23 cellular contexts compared by ENCODE assay signal in genomic region chr13:21688056-21688455, GRCh38. TPM values are rescaled to one million over a fixed set of nuclear protein-coding genes. Genes with fewer than 3 reads are reported as not detected.
DNase-seq lines count a peak whose midpoint lies in the region; ATAC-seq and TF ChIP-seq lines count a peak whose summit lies in the region.
"Had no signal": no experiment of that assay in that cellular context is flagged by ENCODE, and none has a peak within 500 bp of the region (broad histone marks: within the 10 kb centered on the region; RNA-seq: fewer than 3 reads in every experiment).

No MANE protein-coding gene starts in this region.

- ATAC-seq in foreskin keratinocyte (peak; percentile 79), HG02970 (IDR thresholded peaks at IDR 0.05; ENCODE audit: low FRiP score, unreplicated experiment) (no peak)
- ATAC-seq: CD8-positive, alpha-beta T cell had no signal

- H3K27ac ChIP-seq in KMS-11 (peak overlapping the region; percentile 94), RWPE1 (no peak overlapping the region), foreskin keratinocyte (no peak overlapping the region)
- H3K27ac ChIP-seq: PC-9 had no signal

- peak; percentile 2 for DNase-seq in NCI-H345 (lab: John Stamatoyannopoulos, UW)
- no peak for DNase-seq in NCI-H345 treated with DMSO at 0.1 percent for 48 hours (lab: John Stamatoyannopoulos, UW; ENCODE audit: unreplicated experiment)
- DNase-seq in RWPE1 (ENCODE audit: low spot score): peak; percentile 47
- peak; percentile 89 to 95 for DNase-seq in foreskin keratinocyte
- no peak for DNase-seq in UCSD-AML1 (lab: John Stamatoyannopoulos, UW; ENCODE audit: unreplicated experiment)
- DNase-seq in SW480 (ENCODE audit: low spot score): no peak
- DNase-seq: 8988T; AML-193; C1 segment of cervical spinal cord; CD8-positive, alpha-beta T cell; GDM1; NCI-H1092; NCI-H1694 treated with DMSO at 0.1 percent for 48 hours; NCI-H2081 treated with DMSO at 0.1 percent for 48 hours; NCI-H2227 treated with DMSO at 0.1 percent for 48 hours; NCI-H524 treated with DMSO at 0.1 percent for 48 hours; PC-9; RPMI8226; SIG-M5; SK-N-SH had no signal

- CTCF ChIA-PET in RWPE1 (lab: Yijun Ruan, JAX): no interaction called here

- no peak overlapping the region; the same call in 1 of the 2 replicates for H3K4me2 ChIP-seq in KMS-11
- H3K4me2 ChIP-seq: PC-9, SK-N-SH had no signal

- no peak for TF ChIP-seq CTCF in KMS-11 (conservative IDR thresholded peaks at IDR 0.05; ENCODE audit: low read depth, low read length)
- no peak for TF ChIP-seq CTCF in RWPE1 (conservative IDR thresholded peaks at IDR 0.05; ENCODE audit: low read depth)
- TF ChIP-seq CTCF in foreskin keratinocyte (conservative IDR thresholded peaks at IDR 0.05): no peak

- POLR2A ChIA-PET in RWPE1 (lab: Yijun Ruan, JAX; ENCODE audit: low non-redundant PET): no interaction called here

- no peaks in the 10 kb centered on the region for H4K20me1 ChIP-seq in KMS-11 (ENCODE audit: insufficient read depth)

- H3K4me1 ChIP-seq in KMS-11 (ENCODE audit: low read depth, poor library complexity, severe bottlenecking) (peaks cover 37% of the 10 kb centered on the region), foreskin keratinocyte (peaks cover 25% of the 10 kb centered on the region)

- H3K27me3 ChIP-seq in KMS-11 (ENCODE audit: insufficient read depth, low read depth) (no peaks in the 10 kb centered on the region), foreskin keratinocyte (no peaks in the 10 kb centered on the region)

- no peak overlapping the region for H2AFZ ChIP-seq in KMS-11 (ENCODE audit: low read depth)
- H2AFZ ChIP-seq: PC-9 had no signal

- no peaks in the 10 kb centered on the region for H3K79me2 ChIP-seq in KMS-11 (ENCODE audit: insufficient read depth, low read depth)

- peak overlapping the region; percentile 49; the same call in 1 of the 2 replicates for H3K9ac ChIP-seq in KMS-11
- H3K9ac ChIP-seq: SK-N-SH had no signal

- H3K36me3 ChIP-seq in KMS-11 (ENCODE audit: insufficient read depth): no peaks in the 10 kb centered on the region

- no peak overlapping the region for H3K4me3 ChIP-seq in KMS-11 (IDR thresholded peaks at IDR 0.05; ENCODE audit: insufficient read depth, low read depth, low read length)
- H3K4me3 ChIP-seq: PC-9 had no signal

RNA-seq across cellular contexts. Expression of gene FGF9, which starts 17.2 kb away (rescaled TPM):
- total RNA-seq in foreskin keratinocyte: 0.04 TPM in 1 of 2 replicates, not detected in the other
- not detected in 2 replicates for polyA plus RNA-seq in foreskin keratinocyte
- total RNA-seq: LHCN-M2, PC-9 had no signal
- polyA plus RNA-seq: SK-N-SH had no signal

Comparison
In these comparisons a context has a peak if more than half of its experiments do, and no peak if none do; other contexts are left out.
1. DNase-seq: peak in NCI-H345 (single experiment), RWPE1 (single experiment) and foreskin keratinocyte (2 of 2); none in NCI-H345 treated with DMSO at 0.1 percent for 48 hours (single experiment), UCSD-AML1 (single experiment) and SW480 (single experiment).